Comparison of ENCODE assay signal across 32 cellular contexts in the genomic region with DNA sequence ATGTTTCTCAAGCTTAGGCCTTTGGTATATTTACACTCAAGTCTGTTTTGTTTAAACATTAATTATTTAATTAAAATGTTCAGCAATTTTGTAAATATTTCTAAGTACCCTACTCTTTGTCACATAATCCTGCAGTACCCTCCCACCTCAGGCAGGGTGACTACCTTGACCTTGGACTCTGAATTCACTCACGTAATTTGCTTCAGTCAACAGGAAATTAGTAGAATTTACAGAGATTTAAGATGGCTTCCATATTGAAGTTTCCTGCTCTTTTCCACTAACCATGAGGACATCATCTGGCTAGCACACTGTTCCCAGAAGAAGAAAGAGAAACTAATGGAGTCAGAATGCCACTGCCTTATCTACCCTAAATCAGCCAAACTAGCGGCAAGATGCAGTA. TPM values are rescaled to one million over a fixed set of nuclear protein-coding genes. Genes with fewer than 3 reads are reported as not detected.
"Had no signal": no experiment of that assay in that cellular context is flagged by ENCODE, and none has a peak within 500 bp of the region (broad histone marks: within the 10 kb centered on the region; RNA-seq: fewer than 3 reads in every experiment).

No MANE protein-coding gene starts in this region.

- ATAC-seq: naive thymus-derived CD4-positive, alpha-beta T cell; natural killer cell; psoas muscle; right cardiac atrium; sciatic nerve; stimulated activated memory B cell treated with anti-CD40 and anti-IgM and Interleukin-4, amounts not matched to agents 10 μg/mL and 1 μg/mL and 100 μg/mL, for 72 hours; stimulated activated naive CD8-positive, alpha-beta T cell treated with anti-CD3 and anti-CD28 coated beads, Interleukin-15, amount 100 ng/mL, for 72 hours; stimulated activated naive CD8-positive, alpha-beta T cell treated with anti-CD3 and anti-CD28 coated beads, Interleukin-15, Interleukin-2, amounts not matched to agents 100 U/mL and 50 U/mL, for 24 hours; upper lobe of right lung had no signal

- H3K4me1 ChIP-seq: pancreas, psoas muscle, spleen, suprapubic skin, testis, tibial artery, transverse colon, upper lobe of right lung, uterus had no signal

- H3K27ac Mint-ChIP-seq: natural killer cell; nephron; stimulated activated memory B cell treated with anti-CD40 and anti-IgM and Interleukin-4, amounts not matched to agents 10 μg/mL and 1 μg/mL and 100 μg/mL, for 72 hours; stimulated activated naive CD8-positive, alpha-beta T cell treated with anti-CD3 and anti-CD28 coated beads, Interleukin-15, amount 100 ng/mL, for 72 hours; type B pancreatic cell had no signal

- DNase-seq: naive thymus-derived CD4-positive, alpha-beta T cell; natural killer cell; nucleus accumbens; pancreas; psoas muscle; right cardiac atrium; spleen; stimulated activated CD4-positive, alpha-beta T cell treated with anti-CD3 and anti-CD28 coated beads, Interleukin-12 subunit alpha, Interleukin-12 subunit beta, amount 100 ng/mL, for 4 hours; stimulated activated CD4-positive, alpha-beta T cell treated with anti-CD3 and anti-CD28 coated beads, Interleukin-1b, Interleukin-23, amount 100 ng/mL, for 48 hours; stimulated activated CD4-positive, alpha-beta T cell treated with anti-CD3 and anti-CD28 coated beads, Interleukin-4, amount 100 ng/mL, for 1 hour; stimulated activated CD4-positive, alpha-beta T cell treated with anti-CD3 and anti-CD28 coated beads, Interleukin-4, amount 100 ng/mL, for 4 hours; stimulated activated CD8-positive, alpha-beta memory T cell treated with anti-CD3 and anti-CD28 coated beads, Interleukin-4, amount 100 ng/mL, for 48 hours; stimulated activated naive CD4-positive, alpha-beta T cell; stimulated activated naive CD8-positive, alpha-beta T cell treated with anti-CD3 and anti-CD28 coated beads, Interleukin-15, amount 100 ng/mL, for 72 hours; stimulated activated naive CD8-positive, alpha-beta T cell treated with anti-CD3 and anti-CD28 coated beads, Interleukin-15, Interleukin-2, amounts not matched to agents 100 U/mL and 50 U/mL, for 24 hours; substantia nigra; testis; tibial artery; transverse colon; upper lobe of right lung; uterus had no signal

- H3K4me3 ChIP-seq: pancreas, psoas muscle, skin epidermis, smooth muscle cell, spleen, suprapubic skin, testis, tibial artery, transverse colon, upper lobe of right lung, uterus had no signal

- H3K9me3 ChIP-seq: neutrophil, pancreas, psoas muscle, testis, tibial artery, transverse colon, upper lobe of right lung, uterus had no signal

- H3K27me3 Mint-ChIP-seq: naive thymus-derived CD4-positive, alpha-beta T cell; stimulated activated memory B cell treated with anti-CD40 and anti-IgM and Interleukin-4, amounts not matched to agents 10 μg/mL and 1 μg/mL and 100 μg/mL, for 72 hours; stimulated activated naive CD8-positive, alpha-beta T cell treated with anti-CD3 and anti-CD28 coated beads, Interleukin-15, amount 100 ng/mL, for 72 hours; type B pancreatic cell had no signal

- H3K27ac ChIP-seq: neutrophil, pancreas, psoas muscle, skin epidermis, spleen, suprapubic skin, testis, tibial artery, transverse colon, upper lobe of right lung, uterus had no signal

- H3K4me3 Mint-ChIP-seq: naive thymus-derived CD4-positive, alpha-beta T cell; natural killer cell; nephron; neural crest cell; stimulated activated memory B cell treated with anti-CD40 and anti-IgM and Interleukin-4, amounts not matched to agents 10 μg/mL and 1 μg/mL and 100 μg/mL, for 72 hours; stimulated activated naive CD8-positive, alpha-beta T cell treated with anti-CD3 and anti-CD28 coated beads, Interleukin-15, amount 100 ng/mL, for 72 hours; type B pancreatic cell had no signal

- H3K27me3 ChIP-seq: neutrophil, pancreas, spleen, suprapubic skin, testis, tibial artery, transverse colon, upper lobe of right lung, uterus had no signal

- H3K36me3 ChIP-seq: pancreas, transverse colon, upper lobe of right lung, uterus had no signal

- H3K4me1 Mint-ChIP-seq: nephron; neural crest cell; stimulated activated memory B cell treated with anti-CD40 and anti-IgM and Interleukin-4, amounts not matched to agents 10 μg/mL and 1 μg/mL and 100 μg/mL, for 72 hours; stimulated activated naive CD8-positive, alpha-beta T cell treated with anti-CD3 and anti-CD28 coated beads, Interleukin-15, amount 100 ng/mL, for 72 hours had no signal

RNA-seq across cellular contexts. Expression of gene TAS2R31, which starts 7.8 kb away (rescaled TPM):
- polyA plus RNA-seq: smooth muscle cell had no signal

RNA-seq across cellular contexts. Expression of gene TAS2R20, which starts 25.3 kb away (rescaled TPM):
- polyA plus RNA-seq: smooth muscle cell had no signal

RNA-seq across cellular contexts. Expression of gene TAS2R50, which starts 36.7 kb away (rescaled TPM):
- polyA plus RNA-seq: naive thymus-derived CD4-positive, alpha-beta T cell; pancreas; smooth muscle cell; thymus; urinary bladder had no signal

RNA-seq across cellular contexts. Expression of gene TAS2R46, which starts 38.7 kb away (rescaled TPM):
- polyA plus RNA-seq: pancreas, right cardiac atrium, smooth muscle cell, spleen, urinary bladder had no signal
